24 cellular contexts compared by ENCODE assay signal in genomic region chr9:132087438-132088030, GRCh38. TPM values are rescaled to one million over a fixed set of nuclear protein-coding genes. Genes with fewer than 3 reads are reported as not detected.
DNase-seq lines count a peak whose midpoint lies in the region; ATAC-seq and TF ChIP-seq lines count a peak whose summit lies in the region.
"Had no signal": no experiment of that assay in that cellular context is flagged by ENCODE, and none has a peak within 500 bp of the region (broad histone marks: within the 10 kb centered on the region; RNA-seq: fewer than 3 reads in every experiment).

No MANE protein-coding gene starts in this region.

- DNase-seq in COLO829 (ENCODE audit: low spot score), result peak; percentile 34
- DNase-seq in dorsolateral prefrontal cortex, result no peak
- peak; percentile 61 for DNase-seq in midbrain (lab: John Stamatoyannopoulos, UW)
- peak; percentile 82 for DNase-seq in superior temporal gyrus (ENCODE audit: extremely low spot score)
- DNase-seq in EL, result no peak
- DNase-seq: 8988T; ACHN; DMS153; DND-41; GOT3; Kasumi-1; MG63; NCI-H1105 treated with DMSO at 0.1 percent for 48 hours; NCI-H146; NCI-H2029; NCI-H446 treated with DMSO at 0.1 percent for 48 hours; NCI-H526; NCI-H82; NK-92 treated with Interleukin-12 subunit alpha and Interleukin-12 subunit beta, amount 100 ng/mL, for 24 hours; PC-3 had no signal

- ATAC-seq in GM21515 (IDR thresholded peaks at IDR 0.05; ENCODE audit: unreplicated experiment) (no peak), GM18520 (IDR thresholded peaks at IDR 0.05; ENCODE audit: unreplicated experiment) (no peak)
- ATAC-seq: K562, PC-3 had no signal

- peaks cover 0 to 3% (median 0%) of the 10 kb centered on the region in 45 donors for H3K27me3 ChIP-seq in dorsolateral prefrontal cortex

- H3K27ac ChIP-seq in dorsolateral prefrontal cortex, result peak overlapping the region in 49 of 59 donors; percentile 6 to 86 (median 68)

- TF ChIP-seq CTCF in dorsolateral prefrontal cortex (IDR thresholded peaks at IDR 0.05 in 54 of 56, conservative IDR thresholded peaks at IDR 0.05 in 2 of 56; ENCODE audit: low read depth in 1 of 56, partially characterized antibody in 56 of 56), result peak in 1 of 56 donors; percentile 19

- peak overlapping the region in 9 of 59 donors; percentile 4 to 29 (median 16) for H3K4me3 ChIP-seq in dorsolateral prefrontal cortex
- H3K4me3 ChIP-seq: HAP-1, K562, MG63 had no signal

- intact Hi-C loops in dorsolateral prefrontal cortex (cut with DNase I), result loop anchor here (5.0 to 10.0 kb wide), 2 partner anchors 50 to 147 kb away; no protein-coding TSS in a partner anchor

RNA-seq across cellular contexts. Expression of gene MED27, which starts 7.9 kb away (rescaled TPM):
- 10 to 100 TPM; 17.8 to 40.0 (median 27.6) TPM for total RNA-seq in dorsolateral prefrontal cortex

Comparison
In these comparisons a context has a peak if more than half of its experiments do, and no peak if none do; other contexts are left out.
1. DNase-seq: peak in COLO829 (single experiment), midbrain (single experiment) and superior temporal gyrus (single experiment); none in dorsolateral prefrontal cortex (0 of 10) and EL (single experiment).